ENCODE assay signal across 15 cellular contexts in the genomic region with DNA sequence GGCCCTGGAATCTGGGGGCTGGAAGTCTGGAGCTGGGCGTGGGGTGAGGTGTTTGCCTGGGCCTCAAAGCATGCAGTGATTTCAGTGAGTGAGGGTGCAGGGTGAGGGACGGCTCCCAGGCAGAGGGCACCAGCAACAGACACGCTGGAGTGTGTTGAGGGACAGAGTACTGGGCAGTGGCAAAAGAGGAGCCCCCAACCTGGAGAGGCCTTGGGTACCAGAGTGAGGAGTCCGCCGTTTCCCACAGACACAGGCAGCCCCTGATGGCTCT. TPM values are rescaled to one million over a fixed set of nuclear protein-coding genes. Genes with fewer than 3 reads are reported as not detected.
DNase-seq lines count a peak whose midpoint lies in the region; ATAC-seq and TF ChIP-seq lines count a peak whose summit lies in the region.
"Had no signal": no experiment of that assay in that cellular context is flagged by ENCODE, and none has a peak within 500 bp of the region (broad histone marks: within the 10 kb centered on the region; RNA-seq: fewer than 3 reads in every experiment).

No MANE protein-coding gene starts in this region.

- WGBS in heart right ventricle, 2 donors, result 68 to 77% methylated on average over 5 of the region's 5 CpGs

- H3K27ac ChIP-seq in heart right ventricle, result peak overlapping the region in 8 of 10 donors; percentile 46 to 98 (median 56)
- H3K27ac ChIP-seq in naive thymus-derived CD4-positive, alpha-beta T cell (ENCODE audit: low read depth, low read length), result no peak overlapping the region
- H3K27ac ChIP-seq in upper lobe of right lung, result peak overlapping the region; percentile 31
- H3K27ac ChIP-seq: vagina had no signal

- CTCF ChIA-PET in naive thymus-derived CD4-positive, alpha-beta T cell (lab: Charles Lee), result interaction anchor here (1.7 to 2.6 kb wide), 3 partner anchors 8 to 187 kb away, joined by 7 to 22 read pairs (median 19); no protein-coding TSS in a partner anchor

- H3K4me3 ChIP-seq in heart right ventricle (no peak overlapping the region), upper lobe of right lung (no peak overlapping the region)
- no peak overlapping the region for H3K4me3 ChIP-seq in naive thymus-derived CD4-positive, alpha-beta T cell (ENCODE audit: low read length)
- H3K4me3 ChIP-seq: vagina had no signal

- peaks cover 19 to 77% (median 63%) of the 10 kb centered on the region in 9 donors for H3K4me1 ChIP-seq in heart right ventricle
- peaks cover 29% of the 10 kb centered on the region in 2 donors for H3K4me1 ChIP-seq in naive thymus-derived CD4-positive, alpha-beta T cell (ENCODE audit: control insufficient read depth in 2 of 2, insufficient read depth in 2 of 2, low read length in 2 of 2)
- peaks cover 43% of the 10 kb centered on the region for H3K4me1 ChIP-seq in upper lobe of right lung

- ATAC-seq in heart right ventricle (no peak), upper lobe of right lung (no peak), HG03342 (IDR thresholded peaks at IDR 0.05; ENCODE audit: unreplicated experiment) (no peak)
- no peak for ATAC-seq in naive thymus-derived CD4-positive, alpha-beta T cell

- peak overlapping the region; percentile 61 for H3K27ac Mint-ChIP-seq in chondrocyte (ENCODE audit: unreplicated experiment)
- H3K27ac Mint-ChIP-seq in naive thymus-derived CD4-positive, alpha-beta T cell, result peak overlapping the region in 8 of 9 donors; percentile 46 to 99 (median 96)
- H3K27ac Mint-ChIP-seq: endodermal cell had no signal

- TF ChIP-seq CTCF in heart right ventricle (IDR thresholded peaks at IDR 0.05) (no peak), chondrocyte (IDR thresholded peaks at IDR 0.05) (no peak), upper lobe of right lung (IDR thresholded peaks at IDR 0.05) (no peak)

- POLR2A ChIA-PET in naive thymus-derived CD4-positive, alpha-beta T cell (lab: Charles Lee), result interaction anchor here (4.1 to 15.9 kb wide), 3 partner anchors 10 to 16 kb away, joined by 43 to 255 read pairs (median 54); a partner anchor contains a TSS

- peaks cover 6% of the 10 kb centered on the region for H3K27me3 Mint-ChIP-seq in chondrocyte (ENCODE audit: low read depth)
- H3K27me3 Mint-ChIP-seq in naive thymus-derived CD4-positive, alpha-beta T cell, result peaks cover 0 to 3% (median 0%) of the 10 kb centered on the region in 5 donors

- H3K4me3 Mint-ChIP-seq in chondrocyte (ENCODE audit: unreplicated experiment), result no peak overlapping the region
- peak overlapping the region in 4 of 10 donors; percentile 14 to 85 (median 53) for H3K4me3 Mint-ChIP-seq in naive thymus-derived CD4-positive, alpha-beta T cell
- H3K4me3 Mint-ChIP-seq: endodermal cell had no signal

- no peaks in the 10 kb centered on the region for H3K36me3 Mint-ChIP-seq in chondrocyte (ENCODE audit: low read depth)
- H3K36me3 Mint-ChIP-seq in naive thymus-derived CD4-positive, alpha-beta T cell, result no peaks in the 10 kb centered on the region

- H3K36me3 ChIP-seq in heart right ventricle, result no peaks in the 10 kb centered on the region
- H3K36me3 ChIP-seq in naive thymus-derived CD4-positive, alpha-beta T cell (ENCODE audit: control insufficient read depth in 2 of 3, insufficient read depth in 3 of 3, low read length in 3 of 3), result no peaks in the 10 kb centered on the region
- H3K36me3 ChIP-seq in upper lobe of right lung, result no peaks in the 10 kb centered on the region
- H3K36me3 ChIP-seq: vagina had no signal

- intact Hi-C loops in heart right ventricle (cut with DNase I), result no loop called here
- intact Hi-C loops in cardiac septum (cut with DNase I), result no loop called here
- intact Hi-C loops in naive thymus-derived CD4-positive, alpha-beta T cell (cut with micrococcal nuclease), result no loop called here
- intact Hi-C loops in upper lobe of right lung (cut with DNase I), result no loop called here

- no peaks in the 10 kb centered on the region for H3K9me3 Mint-ChIP-seq in chondrocyte (ENCODE audit: low read depth)
- H3K9me3 Mint-ChIP-seq in naive thymus-derived CD4-positive, alpha-beta T cell, result peaks cover 0 to 3% (median 0%) of the 10 kb centered on the region in 11 donors

- H3K27me3 ChIP-seq in heart right ventricle, result no peaks in the 10 kb centered on the region
- no peaks in the 10 kb centered on the region for H3K27me3 ChIP-seq in naive thymus-derived CD4-positive, alpha-beta T cell (ENCODE audit: control insufficient read depth in 2 of 2, insufficient read depth in 2 of 2, low read length in 2 of 2)
- H3K27me3 ChIP-seq in upper lobe of right lung, result no peaks in the 10 kb centered on the region
- H3K27me3 ChIP-seq: vagina had no signal

- H3K9me3 ChIP-seq in heart right ventricle (peaks cover 0 to under 1% (median 0%) of the 10 kb centered on the region in 11 donors), upper lobe of right lung (no peaks in the 10 kb centered on the region)
- no peaks in the 10 kb centered on the region for H3K9me3 ChIP-seq in naive thymus-derived CD4-positive, alpha-beta T cell (ENCODE audit: control insufficient read depth in 2 of 3, low read length in 3 of 3)
- H3K9me3 ChIP-seq: vagina had no signal

- H3K4me1 Mint-ChIP-seq in chondrocyte (ENCODE audit: low read depth), result peaks cover 40% of the 10 kb centered on the region
- peaks cover 27 to 38% (median 28%) of the 10 kb centered on the region in 7 donors for H3K4me1 Mint-ChIP-seq in naive thymus-derived CD4-positive, alpha-beta T cell
- H3K4me1 Mint-ChIP-seq: endodermal cell had no signal

- DNase-seq in heart right ventricle (no peak), cardiac septum (ENCODE audit: low spot score) (no peak), chondrocyte (ENCODE audit: low spot score) (no peak), upper lobe of right lung (no peak), NCI-H146 (lab: John Stamatoyannopoulos, UW) (no peak)
- no peak for DNase-seq in naive thymus-derived CD4-positive, alpha-beta T cell
- no peak for DNase-seq in NK-92 treated with Interleukin-12 subunit alpha and Interleukin-12 subunit beta, amount 100 ng/mL, for 24 hours (lab: John Stamatoyannopoulos, UW)
- DNase-seq: DND-41, endodermal cell, glutamatergic neuron, NCI-H1930, NCI-H82, SIG-M5 had no signal

RNA-seq across cellular contexts. Expression of a gene that starts 12.0 kb away (rescaled TPM):
- 10 to 100 TPM; 14.6 to 27.9 (median 18.0) TPM for total RNA-seq in heart right ventricle
- 10 to 100 TPM in 1 of 2 donors, 1 to 10 TPM in 1; 7.2 to 13.2 TPM for polyA plus RNA-seq in heart right ventricle
- total RNA-seq in cardiac septum, result 20.1 TPM
- 18.9 to 21.1 TPM (median 18.9 TPM) in 3 replicates for total RNA-seq in chondrocyte
- 10 to 100 TPM; 37.5 to 50.1 (median 43.4) TPM for total RNA-seq in naive thymus-derived CD4-positive, alpha-beta T cell
- polyA plus RNA-seq in naive thymus-derived CD4-positive, alpha-beta T cell, result 10 to 100 TPM; 18.6 to 25.3 TPM
- 31.3 TPM for total RNA-seq in upper lobe of right lung

RNA-seq across cellular contexts. Expression of a gene that starts 12.4 kb away (rescaled TPM):
- total RNA-seq in heart right ventricle (10 to 100 TPM; 50.9 to 97.0 (median 74.2) TPM), cardiac septum (60.0 TPM), chondrocyte (28.8 to 31.8 TPM (median 29.2 TPM) in 3 replicates), upper lobe of right lung (28.1 TPM)
- polyA plus RNA-seq in heart right ventricle, result 10 to 100 TPM; 21.5 to 55.3 TPM
- total RNA-seq in naive thymus-derived CD4-positive, alpha-beta T cell, result 100 to 1,000 TPM in 2 of 5 experiments, 10 to 100 TPM in 3; 55.8 to 138 (median 72.4) TPM
- polyA plus RNA-seq in naive thymus-derived CD4-positive, alpha-beta T cell, result 10 to 100 TPM; 40.4 to 66.7 TPM
